ENCODE assay signal across 8 cellular contexts in the genomic region with DNA sequence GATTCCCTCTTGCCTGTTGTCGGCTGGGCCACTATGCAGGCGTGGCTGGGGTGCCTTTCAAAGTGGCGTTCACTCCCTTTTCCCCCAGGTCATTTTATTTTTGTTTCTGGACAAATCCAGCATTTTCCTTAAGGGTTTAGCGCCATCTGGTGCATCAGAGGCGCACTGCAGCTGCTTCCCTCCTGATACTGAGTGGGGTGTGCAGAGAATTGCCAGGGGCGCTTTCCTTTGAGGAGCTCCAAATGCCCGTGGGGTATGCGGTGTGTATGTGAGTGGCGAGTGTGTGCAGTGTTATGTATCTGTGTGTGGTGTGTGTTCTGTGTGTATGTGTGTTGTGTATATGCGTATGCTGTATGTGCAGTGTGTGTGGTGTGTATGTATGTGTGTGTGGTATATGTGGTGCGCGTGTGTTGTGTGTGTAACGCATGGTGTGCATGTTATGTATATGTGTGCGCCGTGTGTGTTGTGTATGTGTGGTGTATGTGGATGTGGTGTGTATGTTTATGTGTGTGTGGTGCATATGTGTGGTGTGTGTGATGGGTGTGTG.
DNase-seq lines count a peak whose midpoint lies in the region; ATAC-seq, FAIRE-seq and TF ChIP-seq lines count a peak whose summit lies in the region.

No MANE protein-coding gene starts in this region.

- H3K9me3 ChIP-seq in hepatocyte (ENCODE audit: low read depth) (no peaks in the 10 kb centered on the region), smooth muscle cell (replicated peaks; ENCODE audit: low read depth) (no peaks in the 10 kb centered on the region)

- H3K4me2 ChIP-seq in hepatocyte (peak overlapping the region; percentile 54), smooth muscle cell (peak overlapping the region; percentile 42)

- H3K27ac ChIP-seq in hepatocyte (no peak overlapping the region), smooth muscle cell (ENCODE audit: low read depth) (no peak overlapping the region)

- H2AFZ ChIP-seq in hepatocyte (no peak overlapping the region), smooth muscle cell (ENCODE audit: low read depth) (no peak overlapping the region)

- H3K36me3 ChIP-seq in hepatocyte (replicated peaks; ENCODE audit: insufficient read depth, low read depth): no peaks in the 10 kb centered on the region
- H3K36me3 ChIP-seq in smooth muscle cell (ENCODE audit: low read depth): no peaks in the 10 kb centered on the region

- H3K4me1 ChIP-seq in hepatocyte (ENCODE audit: insufficient read depth) (no peaks in the 10 kb centered on the region), smooth muscle cell (ENCODE audit: low read depth) (no peaks in the 10 kb centered on the region)

- H4K20me1 ChIP-seq in hepatocyte (ENCODE audit: insufficient read depth, poor library complexity, severe bottlenecking): no peaks in the 10 kb centered on the region
- H4K20me1 ChIP-seq in smooth muscle cell (ENCODE audit: low read depth): no peaks in the 10 kb centered on the region

- FAIRE-seq in GM19239 (lab: Jason Lieb, UNC): peak; percentile 92

- no peaks in the 10 kb centered on the region for H3F3A ChIP-seq in smooth muscle cell (ENCODE audit: low read depth)

- no peaks in the 10 kb centered on the region for H3K9me2 ChIP-seq in hepatocyte (replicated peaks; ENCODE audit: insufficient read depth)

- no peak overlapping the region for H3K9ac ChIP-seq in smooth muscle cell (ENCODE audit: low read depth)

- no peaks in the 10 kb centered on the region for H3K79me2 ChIP-seq in hepatocyte
- no peaks in the 10 kb centered on the region for H3K79me2 ChIP-seq in smooth muscle cell (ENCODE audit: low read depth)

- TF ChIP-seq CTCF in astrocyte of the cerebellum (IDR thresholded peaks at IDR 0.05; ENCODE audit: low read depth, low read length, missing control alignments) (peak; percentile 95), hepatocyte (IDR thresholded peaks at IDR 0.05; ENCODE audit: poor library complexity) (peak; percentile 97), smooth muscle cell (IDR thresholded peaks at IDR 0.05; ENCODE audit: borderline replicate concordance, insufficient read depth, poor library complexity, severe bottlenecking) (peak; percentile 99)

- H3K4me3 ChIP-seq in astrocyte of the cerebellum (ENCODE audit: low read depth, low read length): no peak overlapping the region
- no peak overlapping the region for H3K4me3 ChIP-seq in hepatocyte
- H3K4me3 ChIP-seq in smooth muscle cell: no peak overlapping the region

- ATAC-seq in GM19324 (IDR thresholded peaks at IDR 0.05; ENCODE audit: low FRiP score, unreplicated experiment): no peak

- WGBS in hepatocyte (ENCODE audit: low lambda C conversion rate, missing lambda C conversion rate): 43% methylated on average over 15 of the region's 15 CpGs
- 44% methylated on average over 15 of the region's 15 CpGs for WGBS in smooth muscle cell (ENCODE audit: low lambda C conversion rate)

- in situ Hi-C loops in astrocyte of the cerebellum (cut with HindIII; ENCODE audit: low sequenced_read_pairs): no loop called here

- H3K27me3 ChIP-seq in hepatocyte: no peaks in the 10 kb centered on the region
- no peaks in the 10 kb centered on the region for H3K27me3 ChIP-seq in smooth muscle cell (ENCODE audit: low read depth)

- DNase-seq in CD1c-positive myeloid dendritic cell (ENCODE audit: extremely low spot score) (peak; percentile 89), GM19239 (ENCODE audit: insufficient read length, low spot score) (peak; percentile 46), M059J (ENCODE audit: low read depth) (peak; percentile 77), T-helper 2 cell (peak in 4 of 5 experiments; percentile 18 to 33 (median 28)), astrocyte of the cerebellum (ENCODE audit: low read depth) (peak; percentile 51), hepatocyte (ENCODE audit: low spot score) (peak; percentile 80), smooth muscle cell (lab: John Stamatoyannopoulos, UW; ENCODE audit: unreplicated experiment) (peak; percentile 34)

Comparison
In these comparisons a context has a peak if more than half of its experiments do, and no peak if none do; other contexts are left out.
1. DNase-seq: peak in every context shown above with its lines; median percentile 89 in CD1c-positive myeloid dendritic cell; 80 in hepatocyte; 77 in M059J; 51 in astrocyte of the cerebellum; 46 in GM19239; 34 in smooth muscle cell; 28 in T-helper 2 cell.